In genomic region chr12:78343657-78344056, GRCh38 we compare ENCODE assay signal across 16 cellular contexts.
DNase-seq lines count a peak whose midpoint lies in the region; FAIRE-seq and TF ChIP-seq lines count a peak whose summit lies in the region.
"Had no signal": no experiment of that assay in that cellular context is flagged by ENCODE, and none has a peak within 500 bp of the region (broad histone marks: within the 10 kb centered on the region; RNA-seq: fewer than 3 reads in every experiment).

No MANE protein-coding gene starts in this region.

- H3K27ac ChIP-seq in brain microvascular endothelial cell, result no peak overlapping the region
- no peak overlapping the region for H3K27ac ChIP-seq in neuronal stem cell (replicated peaks; ENCODE audit: low read length)
- H3K27ac ChIP-seq: BLaER1 treated with 17β-estradiol and CSF1 and Interleukin-3, amounts not matched to agents 10 nM and 100 nM; GM23248; HL-60 had no signal

- H3K4me3 ChIP-seq in brain microvascular endothelial cell (ENCODE audit: low read depth, low read length) (no peak overlapping the region), neuronal stem cell (ENCODE audit: low read length in 2 of 2) (no peak overlapping the region)
- H3K4me3 ChIP-seq: BLaER1 treated with 17β-estradiol and CSF1 and Interleukin-3, amounts not matched to agents 10 nM and 100 nM; GM23248; HAP-1 had no signal

- H2AFZ ChIP-seq in neuronal stem cell (ENCODE audit: low read length), result no peak overlapping the region
- H2AFZ ChIP-seq: GM23248 had no signal

- no peak overlapping the region for H3K4me2 ChIP-seq in neuronal stem cell (ENCODE audit: insufficient read depth, low read length, poor library complexity, severe bottlenecking)
- H3K4me2 ChIP-seq: BLaER1 treated with 17β-estradiol and CSF1 and Interleukin-3, amounts not matched to agents 10 nM and 100 nM had no signal

- H2BK5ac ChIP-seq in neuronal stem cell (ENCODE audit: low read length), result no peak overlapping the region

- no peak for FAIRE-seq in GM12892 (lab: Jason Lieb, UNC)
- FAIRE-seq: HTR-8/SVneo had no signal

- H3K18ac ChIP-seq in neuronal stem cell (ENCODE audit: low read length), result no peak overlapping the region

- H3K4me1 ChIP-seq in neuronal stem cell (ENCODE audit: control insufficient read depth in 2 of 2, insufficient read depth in 1 of 2, low read depth in 1 of 2, low read length in 2 of 2), result no peaks in the 10 kb centered on the region
- H3K4me1 ChIP-seq: BLaER1 treated with 17β-estradiol and CSF1 and Interleukin-3, amounts not matched to agents 10 nM and 100 nM; HAP-1 had no signal

- H2BK12ac ChIP-seq in neuronal stem cell (ENCODE audit: low read length), result no peak overlapping the region

- no peak overlapping the region for H2BK15ac ChIP-seq in neuronal stem cell (ENCODE audit: low read length)

- in situ Hi-C loops in brain microvascular endothelial cell (cut with HindIII; ENCODE audit: low pct_ligation_motif_present, low sequenced_read_pairs), result no loop called here

- no peak overlapping the region for H3K23ac ChIP-seq in neuronal stem cell (ENCODE audit: low read depth, low read length, poor library complexity)

- H4K91ac ChIP-seq in neuronal stem cell (ENCODE audit: low read depth, low read length, poor library complexity), result no peak overlapping the region

- no peak overlapping the region for H3K4ac ChIP-seq in neuronal stem cell (ENCODE audit: low read length)

- TF ChIP-seq CTCF in brain microvascular endothelial cell (IDR thresholded peaks at IDR 0.05; ENCODE audit: low read depth, low read length, missing control alignments), result no peak

- DNase-seq in DMS53 treated with DMSO at 0.1 percent for 48 hours (lab: John Stamatoyannopoulos, UW; ENCODE audit: unreplicated experiment), result peak; percentile 64
- peak; percentile 27 for DNase-seq in NCI-H69 (lab: John Stamatoyannopoulos, UW)
- DNase-seq in brain microvascular endothelial cell, result peak; percentile 0
- DNase-seq in iris pigment epithelial cell (ENCODE audit: low read depth), result peak; percentile 2
- DNase-seq in HuH-7.5 (ENCODE audit: low spot score), result no peak
- no peak for DNase-seq in GM12892 (ENCODE audit: insufficient read length)
- DNase-seq in neuronal stem cell (ENCODE audit: low spot score), result no peak
- DNase-seq: Calu3; CD8-positive, alpha-beta T cell; GDM1; GM23248; KG1 had no signal

- H3K14ac ChIP-seq in neuronal stem cell (ENCODE audit: low read length), result no peak overlapping the region

- H3K9me3 ChIP-seq in neuronal stem cell (replicated peaks in 1 of 2; ENCODE audit: control insufficient read depth in 2 of 2, insufficient read depth in 1 of 2, low read depth in 1 of 2, low read length in 2 of 2), result peaks cover 0 to 5% of the 10 kb centered on the region in 2 donors
- H3K9me3 ChIP-seq: HAP-1 had no signal

- H3K9ac ChIP-seq in neuronal stem cell (ENCODE audit: low read depth, low read length, poor library complexity), result no peak overlapping the region
- H3K9ac ChIP-seq: BLaER1 treated with 17β-estradiol and CSF1 and Interleukin-3, amounts not matched to agents 10 nM and 100 nM; GM23248 had no signal

- no peaks in the 10 kb centered on the region for H3K36me3 ChIP-seq in brain microvascular endothelial cell (replicated peaks)
- H3K36me3 ChIP-seq in neuronal stem cell (replicated peaks in 1 of 2; ENCODE audit: control insufficient read depth in 2 of 2, insufficient read depth in 2 of 2, low read length in 2 of 2), result no peaks in the 10 kb centered on the region
- H3K36me3 ChIP-seq: BLaER1 treated with 17β-estradiol and CSF1 and Interleukin-3, amounts not matched to agents 10 nM and 100 nM; HAP-1 had no signal

- no peaks in the 10 kb centered on the region for H3K27me3 ChIP-seq in brain microvascular endothelial cell (replicated peaks)
- no peaks in the 10 kb centered on the region for H3K27me3 ChIP-seq in neuronal stem cell (ENCODE audit: control insufficient read depth in 3 of 3, insufficient read depth in 3 of 3, low read depth in 1 of 3, low read length in 3 of 3)
- H3K27me3 ChIP-seq: BLaER1 treated with 17β-estradiol and CSF1 and Interleukin-3, amounts not matched to agents 10 nM and 100 nM had no signal

- H2AK5ac ChIP-seq in neuronal stem cell (ENCODE audit: low read depth, low read length), result no peak overlapping the region

- no peak overlapping the region for H4K8ac ChIP-seq in neuronal stem cell (ENCODE audit: low read depth, low read length)

- H2BK120ac ChIP-seq in neuronal stem cell (ENCODE audit: low read depth, low read length), result no peak overlapping the region

- WGBS in neuronal stem cell (ENCODE audit: extremely low coverage in 2 of 2, insufficient read length in 2 of 2, insufficient replicate concordance in 1 of 2), 2 donors, result no CpG with 5 or more reads among the region's 1 CpG

- TF ChIP-seq POLR2A in GM12892 (IDR thresholded peaks at IDR 0.05; ENCODE audit: low read depth, low read length), result no peak

- H3K79me1 ChIP-seq in neuronal stem cell (ENCODE audit: low read depth, low read length), result no peaks in the 10 kb centered on the region

Comparison
In these comparisons a context has a peak if more than half of its experiments do, and no peak if none do; other contexts are left out.
1. DNase-seq: peak in DMS53 treated with DMSO at 0.1 percent for 48 hours (single experiment), NCI-H69 (single experiment), brain microvascular endothelial cell (single experiment) and iris pigment epithelial cell (single experiment); none in HuH-7.5 (single experiment), GM12892 (single experiment) and neuronal stem cell (single experiment).